In genomic region chr2:215965532-215966152, GRCh38 we compare ENCODE assay signal across 19 cellular contexts. TPM values are rescaled to one million over a fixed set of nuclear protein-coding genes. Genes with fewer than 3 reads are reported as not detected.
DNase-seq lines count a peak whose midpoint lies in the region; ATAC-seq lines count a peak whose summit lies in the region.
"Had no signal": no experiment of that assay in that cellular context is flagged by ENCODE, and none has a peak within 500 bp of the region (broad histone marks: within the 10 kb centered on the region; RNA-seq: fewer than 3 reads in every experiment).

No MANE protein-coding gene starts in this region.

- DNase-seq in activated CD4-positive, alpha-beta T cell treated with anti-CD3 and anti-CD28 coated beads, Interleukin-2, amount 10 ng/mL, durations not matched to agents 24 days and 14 days, result no peak
- no peak for DNase-seq in activated CD4-positive, alpha-beta T cell treated with anti-CD3 and anti-CD28 coated beads, Interleukin-2, amount 50 U/mL, for 1 hour
- DNase-seq in CD4-positive, CD25-positive, alpha-beta regulatory T cell, result peak in 1 of 3 donors; percentile 46
- DNase-seq in OCI-M1 (lab: John Stamatoyannopoulos, UW) (peak; percentile 32), ecto neural progenitor cell (ENCODE audit: low spot score) (no peak), NCI-H2081 treated with DMSO at 0.1 percent for 48 hours (lab: John Stamatoyannopoulos, UW) (no peak)
- no peak for DNase-seq in central memory CD8-positive, alpha-beta T cell (ENCODE audit: low spot score in 2 of 2)
- DNase-seq: DMS79; MM.1S; NCI-H1048; NCI-H1417 treated with DMSO at 0.1 percent for 48 hours; NCI-H187; NCI-H2107; NCI-H510A; NCI-H774; NK-92 treated with Interleukin-12 subunit alpha and Interleukin-12 subunit beta, amount 100 ng/mL, for 24 hours; Peyer's patch had no signal

- peaks cover 36% of the 10 kb centered on the region for H3K4me1 Mint-ChIP-seq in activated CD4-positive, alpha-beta T cell treated with anti-CD3 and anti-CD28 coated beads, Interleukin-2, amount 10 ng/mL, durations not matched to agents 24 days and 14 days
- peaks cover 10 to 21% (median 17%) of the 10 kb centered on the region in 4 donors for H3K4me1 Mint-ChIP-seq in CD4-positive, CD25-positive, alpha-beta regulatory T cell
- H3K4me1 Mint-ChIP-seq in central memory CD8-positive, alpha-beta T cell, result peaks cover 19% of the 10 kb centered on the region

- H3K27me3 ChIP-seq in CD4-positive, CD25-positive, alpha-beta regulatory T cell (ENCODE audit: control insufficient read depth, insufficient read depth, low read length), result no peaks in the 10 kb centered on the region
- H3K27me3 ChIP-seq: Peyer's patch had no signal

- peaks cover 7% of the 10 kb centered on the region for H3K9me3 Mint-ChIP-seq in activated CD4-positive, alpha-beta T cell treated with anti-CD3 and anti-CD28 coated beads, Interleukin-2, amount 10 ng/mL, durations not matched to agents 24 days and 14 days
- H3K9me3 Mint-ChIP-seq in CD4-positive, CD25-positive, alpha-beta regulatory T cell, result peaks cover 0 to 1% (median 0%) of the 10 kb centered on the region in 7 donors
- H3K9me3 Mint-ChIP-seq in central memory CD8-positive, alpha-beta T cell, result no peaks in the 10 kb centered on the region

- H3K36me3 ChIP-seq in CD4-positive, CD25-positive, alpha-beta regulatory T cell (ENCODE audit: control insufficient read depth, insufficient read depth, low read length), result peaks cover 4% of the 10 kb centered on the region
- H3K36me3 ChIP-seq: Peyer's patch had no signal

- ATAC-seq in CD4-positive, CD25-positive, alpha-beta regulatory T cell (ENCODE audit: low read depth in 2 of 2), result no peak
- no peak for ATAC-seq in central memory CD8-positive, alpha-beta T cell (replicated peaks; ENCODE audit: extremely low read depth, poor library complexity, severe bottlenecking)
- ATAC-seq in GM21786 (IDR thresholded peaks at IDR 0.05; ENCODE audit: unreplicated experiment), result no peak

- intact Hi-C loops in activated CD4-positive, alpha-beta T cell treated with anti-CD3 and anti-CD28 coated beads, Interleukin-2, amount 10 ng/mL, durations not matched to agents 24 days and 14 days (cut with micrococcal nuclease), result no loop called here

- H3K9me3 ChIP-seq in CD4-positive, CD25-positive, alpha-beta regulatory T cell (ENCODE audit: control insufficient read depth in 2 of 2, low read length in 2 of 2), result no peaks in the 10 kb centered on the region
- H3K9me3 ChIP-seq: Peyer's patch had no signal

- H3K4me1 ChIP-seq in CD4-positive, CD25-positive, alpha-beta regulatory T cell (ENCODE audit: control insufficient read depth, insufficient read depth, low read length, poor library complexity, severe bottlenecking), result no peaks in the 10 kb centered on the region
- H3K4me1 ChIP-seq: Peyer's patch had no signal

- H3K27ac Mint-ChIP-seq in activated CD4-positive, alpha-beta T cell treated with anti-CD3 and anti-CD28 coated beads, Interleukin-2, amount 10 ng/mL, durations not matched to agents 24 days and 14 days, result peak overlapping the region; percentile 0
- peak overlapping the region; percentile 2 to 72 (median 15) for H3K27ac Mint-ChIP-seq in CD4-positive, CD25-positive, alpha-beta regulatory T cell
- peak overlapping the region; percentile 68 for H3K27ac Mint-ChIP-seq in central memory CD8-positive, alpha-beta T cell (ENCODE audit: low read depth)

- no peak overlapping the region for H3K27ac ChIP-seq in CD4-positive, CD25-positive, alpha-beta regulatory T cell (ENCODE audit: insufficient read depth, low read length, poor library complexity, severe bottlenecking)
- H3K27ac ChIP-seq: C4-2B, Peyer's patch had no signal

- no peak overlapping the region for H3K4me3 ChIP-seq in CD4-positive, CD25-positive, alpha-beta regulatory T cell (ENCODE audit: low read depth, low read length)
- H3K4me3 ChIP-seq: Peyer's patch had no signal

- H3K4me3 Mint-ChIP-seq in activated CD4-positive, alpha-beta T cell treated with anti-CD3 and anti-CD28 coated beads, Interleukin-2, amount 10 ng/mL, durations not matched to agents 24 days and 14 days, result peak overlapping the region; percentile 37
- H3K4me3 Mint-ChIP-seq in CD4-positive, CD25-positive, alpha-beta regulatory T cell, result no peak overlapping the region
- H3K4me3 Mint-ChIP-seq in central memory CD8-positive, alpha-beta T cell, result no peak overlapping the region

- no peaks in the 10 kb centered on the region for H3K27me3 Mint-ChIP-seq in activated CD4-positive, alpha-beta T cell treated with anti-CD3 and anti-CD28 coated beads, Interleukin-2, amount 10 ng/mL, durations not matched to agents 24 days and 14 days
- no peaks in the 10 kb centered on the region for H3K27me3 Mint-ChIP-seq in CD4-positive, CD25-positive, alpha-beta regulatory T cell
- H3K27me3 Mint-ChIP-seq in central memory CD8-positive, alpha-beta T cell, result no peaks in the 10 kb centered on the region

- H3K36me3 Mint-ChIP-seq in activated CD4-positive, alpha-beta T cell treated with anti-CD3 and anti-CD28 coated beads, Interleukin-2, amount 10 ng/mL, durations not matched to agents 24 days and 14 days (ENCODE audit: low read depth), result peaks cover 13% of the 10 kb centered on the region
- H3K36me3 Mint-ChIP-seq in CD4-positive, CD25-positive, alpha-beta regulatory T cell, result peaks cover 45% of the 10 kb centered on the region
- no peaks in the 10 kb centered on the region for H3K36me3 Mint-ChIP-seq in central memory CD8-positive, alpha-beta T cell (ENCODE audit: insufficient read depth)

RNA-seq across cellular contexts. Expression of gene MREG, which starts 47.7 kb away (rescaled TPM):
- 10.6 and 10.9 TPM in 2 replicates for total RNA-seq in activated CD4-positive, alpha-beta T cell treated with anti-CD3 and anti-CD28 coated beads, Interleukin-2, amount 10 ng/mL, durations not matched to agents 24 days and 14 days
- 10.8 TPM for total RNA-seq in CD4-positive, CD25-positive, alpha-beta regulatory T cell
- 1 to 10 TPM in 3 of 4 donors, under 1 TPM in 1; 0.75 to 2.6 (median 2.0) TPM for polyA plus RNA-seq in CD4-positive, CD25-positive, alpha-beta regulatory T cell

Comparison
In these comparisons a context has a peak if more than half of its experiments do, and no peak if none do; other contexts are left out.
1. H3K27ac Mint-ChIP-seq: peak in every context shown above with its lines; median percentile 68 in central memory CD8-positive, alpha-beta T cell; 15 in CD4-positive, CD25-positive, alpha-beta regulatory T cell; 0 in activated CD4-positive, alpha-beta T cell treated with anti-CD3 and anti-CD28 coated beads, Interleukin-2, amount 10 ng/mL, durations not matched to agents 24 days and 14 days.